ENCODE assay signal across 23 cellular contexts in genomic region chr1:69688178-69688577, GRCh38.
"Had no signal": no experiment of that assay in that cellular context is flagged by ENCODE, and none has a peak within 500 bp of the region (broad histone marks: within the 10 kb centered on the region; RNA-seq: fewer than 3 reads in every experiment).

No MANE protein-coding gene starts in this region.

- DNase-seq: activated CD4-positive, alpha-beta memory T cell treated with anti-CD3 and anti-CD28 coated beads, Interleukin-2, amount 10 ng/mL, durations not matched to agents 7 days and 5 days; activated CD4-positive, alpha-beta T cell treated with anti-CD3 and anti-CD28 coated beads for 1 hour; activated CD4-positive, alpha-beta T cell treated with anti-CD3 and anti-CD28 coated beads, Interleukin-2, amount 10 ng/mL, durations not matched to agents 7 days and 5 days; activated CD8-positive, alpha-beta memory T cell treated with anti-CD3 and anti-CD28 coated beads, Interleukin-2, amount 50 U/mL, for 48 hours; activated gamma-delta T cell treated with Interleukin-2 at 50 U/mL for 16 hours; activated naive CD4-positive, alpha-beta T cell treated with anti-CD3 and anti-CD28 coated beads, Interleukin-2, amount 50 U/mL, for 16 hours; activated T-cell treated with anti-CD3 and anti-CD28 coated beads, Interleukin-2, amount 50 U/mL, for 24 hours; amniotic stem cell; caudate nucleus; cortex of kidney; effector memory CD8-positive, alpha-beta T cell; head of caudate nucleus; hippocampal formation; left cardiac atrium; left ventricle myocardium superior; mucosa of descending colon; nephron progenitor cell; pancreas; retina; sigmoid colon; small intestine; stimulated activated CD4-positive, alpha-beta T cell treated with anti-CD3 and anti-CD28 coated beads, Interleukin-4, amount 100 ng/mL, for 24 hours; trophoblast cell had no signal
